Comparison of ENCODE assay signal across 8 cellular contexts in genomic region chr5:136769900-136770684, GRCh38.
DNase-seq lines count a peak whose midpoint lies in the region; ATAC-seq lines count a peak whose summit lies in the region.

No MANE protein-coding gene starts in this region.

- no peaks in the 10 kb centered on the region for H3K36me3 ChIP-seq in trophoblast cell (ENCODE audit: control insufficient read depth in 1 of 2, insufficient read depth in 2 of 2, low read length in 2 of 2)

- no peak overlapping the region for H2BK5ac ChIP-seq in trophoblast cell (ENCODE audit: low read depth, low read length, poor library complexity)

- no peaks in the 10 kb centered on the region for H3K79me2 ChIP-seq in trophoblast cell (ENCODE audit: control insufficient read depth, insufficient read depth, low read length, poor library complexity)

- H2BK12ac ChIP-seq in trophoblast cell (ENCODE audit: low read length): peak overlapping the region; percentile 33

- no peak overlapping the region for H3K4me3 Mint-ChIP-seq in activated T-helper 17 cell treated with anti-CD3 and anti-CD28 coated beads, Interleukin-2, amount 50 U/mL, for 72 hours

- peak overlapping the region; percentile 56 for H4K91ac ChIP-seq in trophoblast cell (ENCODE audit: low read depth, low read length)

- H2BK120ac ChIP-seq in trophoblast cell (ENCODE audit: insufficient read depth, low read length, poor library complexity): peak overlapping the region; percentile 34

- no peak overlapping the region for H3K4me3 ChIP-seq in trophoblast cell (ENCODE audit: low read depth, low read length)

- no peak overlapping the region for H3K27ac ChIP-seq in trophoblast cell (ENCODE audit: low read depth, low read length)

- H3K18ac ChIP-seq in trophoblast cell (ENCODE audit: low read length): peak overlapping the region; percentile 26

- no peaks in the 10 kb centered on the region for H3K27me3 Mint-ChIP-seq in activated T-helper 17 cell treated with anti-CD3 and anti-CD28 coated beads, Interleukin-2, amount 50 U/mL, for 72 hours

- no peak overlapping the region for H2AFZ ChIP-seq in trophoblast cell (ENCODE audit: insufficient read depth, low read length, poor library complexity)

- no peak overlapping the region for H3K9ac ChIP-seq in trophoblast cell (ENCODE audit: low read length)

- no peak overlapping the region for H2AK5ac ChIP-seq in trophoblast cell (ENCODE audit: low read length)

- peak; percentile 54 for DNase-seq in Caki2 (ENCODE audit: low read depth)
- peak; percentile 62 for DNase-seq in NCI-H2227 treated with DMSO at 0.1 percent for 48 hours (lab: John Stamatoyannopoulos, UW)
- DNase-seq in activated CD4-positive, alpha-beta T cell treated with anti-CD3 and anti-CD28 coated beads, Interleukin-2, amount 50 U/mL, for 48 hours: peak; percentile 23 to 48
- peak; percentile 60 for DNase-seq in germinal center (ENCODE audit: low spot score)
- peak; percentile 51 to 87 for DNase-seq in trophoblast cell

- no peak overlapping the region for H3K23ac ChIP-seq in trophoblast cell (ENCODE audit: low read length)

- no peak overlapping the region for H3K14ac ChIP-seq in trophoblast cell (ENCODE audit: low read length)

- H3K9me3 ChIP-seq in trophoblast cell (ENCODE audit: insufficient read depth, low read depth, low read length): no peaks in the 10 kb centered on the region

- H3K36me3 Mint-ChIP-seq in activated T-helper 17 cell treated with anti-CD3 and anti-CD28 coated beads, Interleukin-2, amount 50 U/mL, for 72 hours (ENCODE audit: low read depth): no peaks in the 10 kb centered on the region

- H3K79me1 ChIP-seq in trophoblast cell (ENCODE audit: low read length): peaks cover 6% of the 10 kb centered on the region

- H3K4me1 Mint-ChIP-seq in activated T-helper 17 cell treated with anti-CD3 and anti-CD28 coated beads, Interleukin-2, amount 50 U/mL, for 72 hours: no peaks in the 10 kb centered on the region

- H3K4me2 ChIP-seq in trophoblast cell (ENCODE audit: low read length): no peak overlapping the region

- no peak overlapping the region for H3K4ac ChIP-seq in trophoblast cell (ENCODE audit: low read depth, low read length)

- ATAC-seq in GM18870 (IDR thresholded peaks at IDR 0.05; ENCODE audit: unreplicated experiment) (peak; percentile 82), HG03095 (IDR thresholded peaks at IDR 0.05; ENCODE audit: unreplicated experiment) (peak; percentile 68)
- ATAC-seq in activated T-helper 17 cell treated with anti-CD3 and anti-CD28 coated beads, Interleukin-2, amount 50 U/mL, for 72 hours (replicated peaks): no peak

- peaks cover 0 to 6% of the 10 kb centered on the region in 2 experiments for H3K4me1 ChIP-seq in trophoblast cell (ENCODE audit: control insufficient read depth in 1 of 2, insufficient read depth in 2 of 2, low read length in 2 of 2)

- no peaks in the 10 kb centered on the region for H3K9me3 Mint-ChIP-seq in activated T-helper 17 cell treated with anti-CD3 and anti-CD28 coated beads, Interleukin-2, amount 50 U/mL, for 72 hours

- H3K27ac Mint-ChIP-seq in activated T-helper 17 cell treated with anti-CD3 and anti-CD28 coated beads, Interleukin-2, amount 50 U/mL, for 72 hours: no peak overlapping the region

- WGBS in trophoblast cell (ENCODE audit: extremely low coverage, insufficient coverage, insufficient read length): no CpG with 5 or more reads among the region's 11 CpGs

- H4K8ac ChIP-seq in trophoblast cell (ENCODE audit: low read depth, low read length): no peak overlapping the region

- no peaks in the 10 kb centered on the region for H3K27me3 ChIP-seq in trophoblast cell (ENCODE audit: insufficient read depth, low read length)

- in situ Hi-C loops in Caki2 (cut with HindIII; ENCODE audit: low pct_unique_long_range_greater_than_20kb, low sequenced_read_pairs): no loop called here

- no peak overlapping the region for H4K12ac ChIP-seq in trophoblast cell (ENCODE audit: low read depth, low read length)
